Comparison of ENCODE assay signal across 16 cellular contexts in genomic region chr4:108099838-108100237, GRCh38.
A peak's percentile ranks its signal among the peaks of the same experiment; 100 is the strongest.
DNase-seq lines count a peak whose midpoint lies in the region; ATAC-seq, FAIRE-seq and TF ChIP-seq lines count a peak whose summit lies in the region.
"Had no signal": no experiment of that assay in that cellular context is flagged by ENCODE, and none has a peak within 500 bp of the region (broad histone marks: within the 10 kb centered on the region; RNA-seq: fewer than 3 reads in every experiment).

No MANE protein-coding gene starts in this region.

- peak overlapping the region; percentile 51 for H3K4me3 Mint-ChIP-seq in activated CD8-positive, alpha-beta T cell treated with anti-CD3 and anti-CD28 coated beads for 36 hours
- no peak overlapping the region for H3K4me3 Mint-ChIP-seq in activated CD8-positive, alpha-beta T cell treated with anti-CD3 and anti-CD28 coated beads, Interleukin-2, amount 10 ng/mL, durations not matched to agents 7 days and 5 days
- H3K4me3 Mint-ChIP-seq in CD4-positive, alpha-beta T cell = peak overlapping the region; percentile 13
- H3K4me3 Mint-ChIP-seq in activated T-helper 1 cell treated with anti-CD3 and anti-CD28 coated beads, Interleukin-12 subunit alpha, Interleukin-12 subunit beta, Interleukin-2, Interleukin-4 antibody, amounts not matched to agents 30 ng/mL and 10 ng/mL and 1 ng/mL, durations not matched to agents 14 hours and 24 hours and 36 hours = no peak overlapping the region
- peak overlapping the region in 9 of 10 donors; percentile 1 to 75 (median 55) for H3K4me3 Mint-ChIP-seq in naive thymus-derived CD8-positive, alpha-beta T cell
- H3K4me3 Mint-ChIP-seq: CD8-positive, alpha-beta memory T cell had no signal

- intact Hi-C loops in activated CD8-positive, alpha-beta T cell treated with anti-CD3 and anti-CD28 coated beads for 36 hours (cut with micrococcal nuclease) = no loop called here
- intact Hi-C loops in CD4-positive, alpha-beta T cell (cut with DNase I, micrococcal nuclease) = loop anchor here in 1 of 2 experiments (1.0 to 5.0 kb wide), 2 partner anchors 10 to 32 kb away; no protein-coding TSS in a partner anchor
- intact Hi-C loops in activated T-helper 1 cell treated with anti-CD3 and anti-CD28 coated beads, Interleukin-12 subunit alpha, Interleukin-12 subunit beta, Interleukin-2, Interleukin-4 antibody, amounts not matched to agents 30 ng/mL and 10 ng/mL and 1 ng/mL, durations not matched to agents 14 hours and 24 hours and 36 hours (cut with micrococcal nuclease) = loop anchor here (1.0 kb wide), 2 partner anchors 8 to 15 kb away; no protein-coding TSS in a partner anchor

- POLR2A ChIA-PET in activated CD8-positive, alpha-beta T cell treated with anti-CD3 and anti-CD28 coated beads for 36 hours (lab: Charles Lee) = interaction anchor here (0.6 to 2.4 kb wide), 8 partner anchors 8 to 70 kb away, joined by 3 to 6 read pairs (median 3); no protein-coding TSS in a partner anchor
- POLR2A ChIA-PET in activated CD8-positive, alpha-beta T cell treated with anti-CD3 and anti-CD28 coated beads, Interleukin-2, amount 10 ng/mL, durations not matched to agents 7 days and 5 days (lab: Charles Lee) = no interaction called here
- POLR2A ChIA-PET in CD4-positive, alpha-beta T cell (lab: Charles Lee) = interaction anchor here (0.9 to 7.6 kb wide), 10 partner anchors 8 to 69 kb away, joined by 3 to 81 read pairs (median 6); partner anchors contain the start of gene LEF1
- POLR2A ChIA-PET in naive thymus-derived CD8-positive, alpha-beta T cell (lab: Charles Lee) = interaction anchor here (1.0 to 1.4 kb wide), 2 partner anchors 13 to 73 kb away, joined by 3 to 4 read pairs; no protein-coding TSS in a partner anchor

- H3K27ac Mint-ChIP-seq in activated CD8-positive, alpha-beta T cell treated with anti-CD3 and anti-CD28 coated beads for 36 hours = peak overlapping the region; percentile 86
- no peak overlapping the region for H3K27ac Mint-ChIP-seq in activated CD8-positive, alpha-beta T cell treated with anti-CD3 and anti-CD28 coated beads, Interleukin-2, amount 10 ng/mL, durations not matched to agents 7 days and 5 days
- peak overlapping the region; percentile 92 for H3K27ac Mint-ChIP-seq in CD4-positive, alpha-beta T cell
- peak overlapping the region; percentile 66 for H3K27ac Mint-ChIP-seq in activated T-helper 1 cell treated with anti-CD3 and anti-CD28 coated beads, Interleukin-12 subunit alpha, Interleukin-12 subunit beta, Interleukin-2, Interleukin-4 antibody, amounts not matched to agents 30 ng/mL and 10 ng/mL and 1 ng/mL, durations not matched to agents 14 hours and 24 hours and 36 hours
- H3K27ac Mint-ChIP-seq in naive thymus-derived CD8-positive, alpha-beta T cell = peak overlapping the region; percentile 20 to 94 (median 77)

- H3K9me3 Mint-ChIP-seq in activated CD8-positive, alpha-beta T cell treated with anti-CD3 and anti-CD28 coated beads for 36 hours = no peaks in the 10 kb centered on the region
- H3K9me3 Mint-ChIP-seq in activated CD8-positive, alpha-beta T cell treated with anti-CD3 and anti-CD28 coated beads, Interleukin-2, amount 10 ng/mL, durations not matched to agents 7 days and 5 days (ENCODE audit: insufficient read depth) = no peaks in the 10 kb centered on the region
- no peaks in the 10 kb centered on the region for H3K9me3 Mint-ChIP-seq in CD4-positive, alpha-beta T cell
- no peaks in the 10 kb centered on the region for H3K9me3 Mint-ChIP-seq in activated T-helper 1 cell treated with anti-CD3 and anti-CD28 coated beads, Interleukin-12 subunit alpha, Interleukin-12 subunit beta, Interleukin-2, Interleukin-4 antibody, amounts not matched to agents 30 ng/mL and 10 ng/mL and 1 ng/mL, durations not matched to agents 14 hours and 24 hours and 36 hours
- no peaks in the 10 kb centered on the region for H3K9me3 Mint-ChIP-seq in naive thymus-derived CD8-positive, alpha-beta T cell
- H3K9me3 Mint-ChIP-seq: CD8-positive, alpha-beta memory T cell had no signal

- peaks cover 91% of the 10 kb centered on the region for H3K4me1 Mint-ChIP-seq in activated CD8-positive, alpha-beta T cell treated with anti-CD3 and anti-CD28 coated beads for 36 hours (ENCODE audit: low read depth)
- peaks cover 88% of the 10 kb centered on the region for H3K4me1 Mint-ChIP-seq in activated CD8-positive, alpha-beta T cell treated with anti-CD3 and anti-CD28 coated beads, Interleukin-2, amount 10 ng/mL, durations not matched to agents 7 days and 5 days (ENCODE audit: low read depth)
- peaks cover 97% of the 10 kb centered on the region for H3K4me1 Mint-ChIP-seq in CD4-positive, alpha-beta T cell (ENCODE audit: low read depth)
- H3K4me1 Mint-ChIP-seq in activated T-helper 1 cell treated with anti-CD3 and anti-CD28 coated beads, Interleukin-12 subunit alpha, Interleukin-12 subunit beta, Interleukin-2, Interleukin-4 antibody, amounts not matched to agents 30 ng/mL and 10 ng/mL and 1 ng/mL, durations not matched to agents 14 hours and 24 hours and 36 hours (ENCODE audit: low read depth) = peaks cover 94% of the 10 kb centered on the region
- H3K4me1 Mint-ChIP-seq in naive thymus-derived CD8-positive, alpha-beta T cell = peaks cover 63 to 98% (median 91%) of the 10 kb centered on the region in 4 donors

- no peak for FAIRE-seq in GM19239 (lab: Jason Lieb, UNC)
- FAIRE-seq: A204.1, D721Med, GM12891 had no signal

- H3K36me3 Mint-ChIP-seq in activated CD8-positive, alpha-beta T cell treated with anti-CD3 and anti-CD28 coated beads for 36 hours (ENCODE audit: low read depth) = peaks cover 54% of the 10 kb centered on the region
- H3K36me3 Mint-ChIP-seq in activated CD8-positive, alpha-beta T cell treated with anti-CD3 and anti-CD28 coated beads, Interleukin-2, amount 10 ng/mL, durations not matched to agents 7 days and 5 days (ENCODE audit: low read depth) = peaks cover 83% of the 10 kb centered on the region
- peaks cover 96% of the 10 kb centered on the region for H3K36me3 Mint-ChIP-seq in CD4-positive, alpha-beta T cell (ENCODE audit: low read depth)
- peaks cover 50% of the 10 kb centered on the region for H3K36me3 Mint-ChIP-seq in activated T-helper 1 cell treated with anti-CD3 and anti-CD28 coated beads, Interleukin-12 subunit alpha, Interleukin-12 subunit beta, Interleukin-2, Interleukin-4 antibody, amounts not matched to agents 30 ng/mL and 10 ng/mL and 1 ng/mL, durations not matched to agents 14 hours and 24 hours and 36 hours (ENCODE audit: low read depth)
- peaks cover 0 to 90% (median 27%) of the 10 kb centered on the region in 3 donors for H3K36me3 Mint-ChIP-seq in naive thymus-derived CD8-positive, alpha-beta T cell

- H3K27ac ChIP-seq in CD4-positive, alpha-beta T cell (ENCODE audit: low read depth, low read length) = no peak overlapping the region

- peak; percentile 38 for ATAC-seq in activated CD8-positive, alpha-beta T cell treated with anti-CD3 and anti-CD28 coated beads for 36 hours
- no peak for ATAC-seq in activated CD8-positive, alpha-beta T cell treated with anti-CD3 and anti-CD28 coated beads, Interleukin-2, amount 10 ng/mL, durations not matched to agents 7 days and 5 days
- no peak for ATAC-seq in CD4-positive, alpha-beta T cell (ENCODE audit: poor library complexity)
- no peak for ATAC-seq in naive thymus-derived CD8-positive, alpha-beta T cell
- no peak for ATAC-seq in GM21619 (IDR thresholded peaks at IDR 0.05; ENCODE audit: unreplicated experiment)
- ATAC-seq: Panc1 had no signal

- no peaks in the 10 kb centered on the region for H3K27me3 ChIP-seq in CD4-positive, alpha-beta T cell (ENCODE audit: control insufficient read depth, insufficient read depth, low read length)

- DNase-seq in activated CD8-positive, alpha-beta T cell treated with anti-CD3 and anti-CD28 coated beads for 36 hours = no peak
- no peak for DNase-seq in activated CD8-positive, alpha-beta T cell treated with anti-CD3 and anti-CD28 coated beads, Interleukin-2, amount 10 ng/mL, durations not matched to agents 7 days and 5 days
- DNase-seq in CD4-positive, alpha-beta T cell = no peak
- DNase-seq in activated T-helper 1 cell treated with anti-CD3 and anti-CD28 coated beads, Interleukin-12 subunit alpha, Interleukin-12 subunit beta, Interleukin-2, Interleukin-4 antibody, amounts not matched to agents 30 ng/mL and 10 ng/mL and 1 ng/mL, durations not matched to agents 14 hours and 24 hours and 36 hours (ENCODE audit: low spot score) = no peak
- no peak for DNase-seq in naive thymus-derived CD8-positive, alpha-beta T cell
- no peak for DNase-seq in NAMALWA (ENCODE audit: low spot score)
- DNase-seq in GM19239 (ENCODE audit: insufficient read length, low spot score) = no peak
- DNase-seq: CD8-positive, alpha-beta memory T cell; NCI-H1105 treated with DMSO at 0.1 percent for 48 hours; NCI-H1694; NCI-H2081 treated with DMSO at 0.1 percent for 48 hours had no signal

- no peak for TF ChIP-seq CTCF in activated CD8-positive, alpha-beta T cell treated with anti-CD3 and anti-CD28 coated beads for 36 hours (IDR thresholded peaks at IDR 0.05)
- TF ChIP-seq CTCF in CD4-positive, alpha-beta T cell (IDR thresholded peaks at IDR 0.05) = no peak

- no peaks in the 10 kb centered on the region for H3K27me3 Mint-ChIP-seq in activated CD8-positive, alpha-beta T cell treated with anti-CD3 and anti-CD28 coated beads for 36 hours
- H3K27me3 Mint-ChIP-seq in activated CD8-positive, alpha-beta T cell treated with anti-CD3 and anti-CD28 coated beads, Interleukin-2, amount 10 ng/mL, durations not matched to agents 7 days and 5 days (ENCODE audit: low read depth) = no peaks in the 10 kb centered on the region
- H3K27me3 Mint-ChIP-seq in CD4-positive, alpha-beta T cell = no peaks in the 10 kb centered on the region
- no peaks in the 10 kb centered on the region for H3K27me3 Mint-ChIP-seq in activated T-helper 1 cell treated with anti-CD3 and anti-CD28 coated beads, Interleukin-12 subunit alpha, Interleukin-12 subunit beta, Interleukin-2, Interleukin-4 antibody, amounts not matched to agents 30 ng/mL and 10 ng/mL and 1 ng/mL, durations not matched to agents 14 hours and 24 hours and 36 hours (ENCODE audit: insufficient read depth)
- H3K27me3 Mint-ChIP-seq in naive thymus-derived CD8-positive, alpha-beta T cell = no peaks in the 10 kb centered on the region

- H3K9me3 ChIP-seq in CD4-positive, alpha-beta T cell (ENCODE audit: control insufficient read depth, low read length) = no peaks in the 10 kb centered on the region

- CTCF ChIA-PET in activated CD8-positive, alpha-beta T cell treated with anti-CD3 and anti-CD28 coated beads for 36 hours (lab: Charles Lee) = interaction anchor here (0.8 to 4.3 kb wide), 8 partner anchors 9 to 70 kb away, joined by 3 to 20 read pairs (median 5); no protein-coding TSS in a partner anchor
- CTCF ChIA-PET in activated CD8-positive, alpha-beta T cell treated with anti-CD3 and anti-CD28 coated beads, Interleukin-2, amount 10 ng/mL, durations not matched to agents 7 days and 5 days (lab: Charles Lee) = interaction anchor here (0.6 to 2.2 kb wide), 5 partner anchors 8 to 63 kb away, joined by 3 to 5 read pairs (median 3); no protein-coding TSS in a partner anchor
- CTCF ChIA-PET in CD4-positive, alpha-beta T cell (lab: Charles Lee) = interaction anchor here (0.9 to 2.1 kb wide), 5 partner anchors 8 to 34 kb away, joined by 3 to 5 read pairs (median 4); no protein-coding TSS in a partner anchor

Comparison
In these comparisons a context has a peak if more than half of its experiments do, and no peak if none do; other contexts are left out.
1. H3K4me3 Mint-ChIP-seq: peak in activated CD8-positive, alpha-beta T cell treated with anti-CD3 and anti-CD28 coated beads for 36 hours (single experiment), CD4-positive, alpha-beta T cell (single experiment) and naive thymus-derived CD8-positive, alpha-beta T cell (9 of 10); none in activated CD8-positive, alpha-beta T cell treated with anti-CD3 and anti-CD28 coated beads, Interleukin-2, amount 10 ng/mL, durations not matched to agents 7 days and 5 days (single experiment) and activated T-helper 1 cell treated with anti-CD3 and anti-CD28 coated beads, Interleukin-12 subunit alpha, Interleukin-12 subunit beta, Interleukin-2, Interleukin-4 antibody, amounts not matched to agents 30 ng/mL and 10 ng/mL and 1 ng/mL, durations not matched to agents 14 hours and 24 hours and 36 hours (single experiment).